Comparison of ENCODE assay signal across 12 cellular contexts in genomic region chr7:107920048-107920772, GRCh38. TPM values are rescaled to one million over a fixed set of nuclear protein-coding genes. Genes with fewer than 3 reads are reported as not detected.
DNase-seq lines count a peak whose midpoint lies in the region; ATAC-seq and TF ChIP-seq lines count a peak whose summit lies in the region.
"Had no signal": no experiment of that assay in that cellular context is flagged by ENCODE, and none has a peak within 500 bp of the region (broad histone marks: within the 10 kb centered on the region; RNA-seq: fewer than 3 reads in every experiment).

No MANE protein-coding gene starts in this region.

- H3K9ac ChIP-seq in BLaER1 (no peak overlapping the region), adipocyte (ENCODE audit: low read length) (peak overlapping the region; percentile 7)

- H3K27me3 ChIP-seq in BLaER1, result no peaks in the 10 kb centered on the region
- no peaks in the 10 kb centered on the region for H3K27me3 ChIP-seq in adipocyte (replicated peaks; ENCODE audit: control insufficient read depth, insufficient read depth, low read length)
- H3K27me3 ChIP-seq in foreskin keratinocyte, result no peaks in the 10 kb centered on the region

- H3K4me3 ChIP-seq in BLaER1 (no peak overlapping the region), adipocyte (ENCODE audit: low read length) (no peak overlapping the region), mucosa of descending colon (no peak overlapping the region)

- H3K4me3 Mint-ChIP-seq in stimulated activated effector memory CD8-positive, alpha-beta T cell treated with anti-CD3 and anti-CD28 coated beads, Interleukin-12 subunit alpha, Interleukin-12 subunit beta, amount 100 ng/mL, for 72 hours, result no peak overlapping the region
- H3K4me3 Mint-ChIP-seq in activated CD8-positive, alpha-beta memory T cell treated with anti-CD3 and anti-CD28 coated beads, Interleukin-2, amount 10 ng/mL, durations not matched to agents 7 days and 5 days, result no peak overlapping the region

- peaks cover 13% of the 10 kb centered on the region for H3K4me1 Mint-ChIP-seq in stimulated activated effector memory CD8-positive, alpha-beta T cell treated with anti-CD3 and anti-CD28 coated beads, Interleukin-12 subunit alpha, Interleukin-12 subunit beta, amount 100 ng/mL, for 72 hours
- peaks cover 24% of the 10 kb centered on the region for H3K4me1 Mint-ChIP-seq in activated CD8-positive, alpha-beta memory T cell treated with anti-CD3 and anti-CD28 coated beads, Interleukin-2, amount 10 ng/mL, durations not matched to agents 7 days and 5 days

- peaks cover 18% of the 10 kb centered on the region; the same call in 1 of the 2 replicates for H4K20me1 ChIP-seq in BLaER1

- H3K36me3 ChIP-seq in BLaER1 (peaks cover 78% of the 10 kb centered on the region), adipocyte (ENCODE audit: control insufficient read depth, insufficient read depth, low read length, severe bottlenecking) (peaks cover 79% of the 10 kb centered on the region), mucosa of descending colon (ENCODE audit: low read depth) (no peaks in the 10 kb centered on the region)

- H3K27me3 Mint-ChIP-seq in activated CD8-positive, alpha-beta memory T cell treated with anti-CD3 and anti-CD28 coated beads, Interleukin-2, amount 10 ng/mL, durations not matched to agents 7 days and 5 days, result no peaks in the 10 kb centered on the region

- in situ Hi-C loops in KBM-7 (cut with MboI; ENCODE audit: low pct_unique_long_range_greater_than_20kb, low sequenced_read_pairs), result no loop called here

- intact Hi-C loops in mucosa of descending colon (cut with DNase I, micrococcal nuclease), result no loop called here

- H3K9me3 ChIP-seq in BLaER1 (no peaks in the 10 kb centered on the region), adipocyte (ENCODE audit: control insufficient read depth, low read length) (no peaks in the 10 kb centered on the region), mucosa of descending colon (no peaks in the 10 kb centered on the region)
- H3K9me3 ChIP-seq: Caco-2 had no signal

- H3K27ac ChIP-seq in BLaER1 (no peak overlapping the region), foreskin keratinocyte (no peak overlapping the region)

- no peak overlapping the region for H3K27ac Mint-ChIP-seq in stimulated activated effector memory CD8-positive, alpha-beta T cell treated with anti-CD3 and anti-CD28 coated beads, Interleukin-12 subunit alpha, Interleukin-12 subunit beta, amount 100 ng/mL, for 72 hours
- no peak overlapping the region for H3K27ac Mint-ChIP-seq in activated CD8-positive, alpha-beta memory T cell treated with anti-CD3 and anti-CD28 coated beads, Interleukin-2, amount 10 ng/mL, durations not matched to agents 7 days and 5 days

- ATAC-seq in mucosa of descending colon (peak; percentile 27), HG03025 (IDR thresholded peaks at IDR 0.05; ENCODE audit: low FRiP score, unreplicated experiment) (no peak), foreskin keratinocyte (no peak)
- no peak for ATAC-seq in stimulated activated effector memory CD8-positive, alpha-beta T cell treated with anti-CD3 and anti-CD28 coated beads, Interleukin-12 subunit alpha, Interleukin-12 subunit beta, amount 100 ng/mL, for 72 hours
- ATAC-seq in activated CD8-positive, alpha-beta memory T cell treated with anti-CD3 and anti-CD28 coated beads, Interleukin-2, amount 10 ng/mL, durations not matched to agents 7 days and 5 days, result no peak

- TF ChIP-seq CTCF in mucosa of descending colon (IDR thresholded peaks at IDR 0.05), result no peak
- TF ChIP-seq CTCF in foreskin keratinocyte (conservative IDR thresholded peaks at IDR 0.05), result no peak

- peak overlapping the region; percentile 12; the same call in 1 of the 2 replicates for H3K4me2 ChIP-seq in BLaER1

- DNase-seq in KBM-7 (peak; percentile 14), adipocyte (ENCODE audit: low read depth) (peak; percentile 30), mucosa of descending colon (no peak), foreskin keratinocyte (no peak)
- no peak for DNase-seq in stimulated activated effector memory CD8-positive, alpha-beta T cell treated with anti-CD3 and anti-CD28 coated beads, Interleukin-12 subunit alpha, Interleukin-12 subunit beta, amount 100 ng/mL, for 72 hours (ENCODE audit: low spot score in 2 of 2)
- DNase-seq in activated CD8-positive, alpha-beta memory T cell treated with anti-CD3 and anti-CD28 coated beads, Interleukin-2, amount 10 ng/mL, durations not matched to agents 7 days and 5 days, result no peak
- DNase-seq: activated naive CD4-positive, alpha-beta T cell treated with Interleukin-2 at 50 U/mL for 16 hours; Caco-2; effector CD8-positive, alpha-beta T cell; NCI-H187 treated with DMSO at 0.1 percent for 48 hours had no signal

- H3K36me3 Mint-ChIP-seq in stimulated activated effector memory CD8-positive, alpha-beta T cell treated with anti-CD3 and anti-CD28 coated beads, Interleukin-12 subunit alpha, Interleukin-12 subunit beta, amount 100 ng/mL, for 72 hours, result peaks cover 81% of the 10 kb centered on the region
- peaks cover 65% of the 10 kb centered on the region for H3K36me3 Mint-ChIP-seq in activated CD8-positive, alpha-beta memory T cell treated with anti-CD3 and anti-CD28 coated beads, Interleukin-2, amount 10 ng/mL, durations not matched to agents 7 days and 5 days

- peaks cover 19% of the 10 kb centered on the region for H3K4me1 ChIP-seq in BLaER1
- H3K4me1 ChIP-seq in adipocyte (ENCODE audit: control insufficient read depth, insufficient read depth, low read length), result peaks cover 69% of the 10 kb centered on the region
- H3K4me1 ChIP-seq in mucosa of descending colon (ENCODE audit: low read depth), result no peaks in the 10 kb centered on the region
- no peaks in the 10 kb centered on the region for H3K4me1 ChIP-seq in foreskin keratinocyte

- CTCF ChIA-PET in activated CD8-positive, alpha-beta memory T cell treated with anti-CD3 and anti-CD28 coated beads, Interleukin-2, amount 10 ng/mL, durations not matched to agents 7 days and 5 days (lab: Charles Lee), result no interaction called here

- no peaks in the 10 kb centered on the region for H3K9me3 Mint-ChIP-seq in stimulated activated effector memory CD8-positive, alpha-beta T cell treated with anti-CD3 and anti-CD28 coated beads, Interleukin-12 subunit alpha, Interleukin-12 subunit beta, amount 100 ng/mL, for 72 hours
- no peaks in the 10 kb centered on the region for H3K9me3 Mint-ChIP-seq in activated CD8-positive, alpha-beta memory T cell treated with anti-CD3 and anti-CD28 coated beads, Interleukin-2, amount 10 ng/mL, durations not matched to agents 7 days and 5 days (ENCODE audit: low read depth)

RNA-seq across cellular contexts. Expression of gene DLD, which starts 29.2 kb away (rescaled TPM):
- total RNA-seq in mucosa of descending colon, result 100 to 1,000 TPM; 108 to 150 (median 113) TPM
- 69.8 and 75.2 TPM in 2 replicates for total RNA-seq in foreskin keratinocyte
- polyA plus RNA-seq in foreskin keratinocyte, result 34.9 and 46.2 TPM in 2 replicates
- 10 to 100 TPM; 64.1 to 78.2 TPM for total RNA-seq in activated CD8-positive, alpha-beta memory T cell treated with anti-CD3 and anti-CD28 coated beads, Interleukin-2, amount 10 ng/mL, durations not matched to agents 7 days and 5 days

Comparison
In these comparisons a context has a peak if more than half of its experiments do, and no peak if none do; other contexts are left out.
1. DNase-seq: peak in KBM-7 (single experiment) and adipocyte (single experiment); none in mucosa of descending colon (0 of 3), stimulated activated effector memory CD8-positive, alpha-beta T cell treated with anti-CD3 and anti-CD28 coated beads, Interleukin-12 subunit alpha, Interleukin-12 subunit beta, amount 100 ng/mL, for 72 hours (0 of 2), foreskin keratinocyte (0 of 2) and activated CD8-positive, alpha-beta memory T cell treated with anti-CD3 and anti-CD28 coated beads, Interleukin-2, amount 10 ng/mL, durations not matched to agents 7 days and 5 days (single experiment).